17 cellular contexts compared by ENCODE assay signal in the genomic region with DNA sequence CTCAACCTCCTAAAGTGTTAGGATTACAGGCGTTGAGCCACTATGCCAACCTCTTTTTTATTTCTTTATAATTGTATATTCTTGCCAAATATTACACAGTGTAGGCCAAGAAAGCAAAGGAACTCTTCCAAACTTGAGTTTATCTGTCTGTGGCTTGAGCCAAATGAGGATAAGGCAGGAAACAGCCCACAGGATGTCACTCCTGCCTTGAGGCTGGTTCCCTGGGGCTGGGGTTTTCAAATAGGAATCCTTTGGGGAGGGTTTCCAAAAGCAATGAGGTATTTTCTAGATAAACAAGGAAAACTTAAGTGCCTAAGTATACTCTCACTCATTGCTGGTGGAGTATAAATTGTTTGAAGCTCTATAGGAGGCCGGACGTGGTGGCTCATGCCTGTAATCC. TPM values are rescaled to one million over a fixed set of nuclear protein-coding genes. Genes with fewer than 3 reads are reported as not detected.
DNase-seq lines count a peak whose midpoint lies in the region; ATAC-seq and TF ChIP-seq lines count a peak whose summit lies in the region.
"Had no signal": no experiment of that assay in that cellular context is flagged by ENCODE, and none has a peak within 500 bp of the region (broad histone marks: within the 10 kb centered on the region; RNA-seq: fewer than 3 reads in every experiment).

No MANE protein-coding gene starts in this region.

- H3K9me2 ChIP-seq in PC-9 (ENCODE audit: insufficient read depth): no peaks in the 10 kb centered on the region

- H3K27ac ChIP-seq in heart left ventricle: peak overlapping the region in 8 of 12 donors; percentile 3 to 79 (median 33)
- H3K27ac ChIP-seq in tibial nerve: peak overlapping the region in 3 of 4 donors; percentile 15 to 58 (median 26)
- H3K27ac ChIP-seq in PC-9: no peak overlapping the region
- H3K27ac ChIP-seq: Peyer's patch had no signal

- H3K4me2 ChIP-seq in PC-9: no peak overlapping the region

- intact Hi-C loops in heart left ventricle (cut with DNase I): no loop called here
- intact Hi-C loops in Right ventricle myocardium inferior (cut with DNase I): no loop called here
- intact Hi-C loops in PC-9 (cut with micrococcal nuclease; ENCODE audit: unreplicated experiment): no loop called here

- 0 out of 2 replicates have a peak, but pooled peaks cover 3% of the 10 kb centered on the region for H3F3A ChIP-seq in PC-9 (ENCODE audit: insufficient read depth, low read depth)

- TF ChIP-seq CTCF in heart left ventricle (IDR thresholded peaks at IDR 0.05) (no peak), choroid plexus epithelial cell (conservative IDR thresholded peaks at IDR 0.05; ENCODE audit: low read depth, low read length) (peak; percentile 15), tibial nerve (IDR thresholded peaks at IDR 0.05) (no peak), PC-9 (conservative IDR thresholded peaks at IDR 0.05) (no peak)

- 71 to 81% (median 77%) methylated on average over 3 of the region's 3 CpGs for WGBS in heart left ventricle, 4 donors
- 79 to 89% methylated on average over 3 of the region's 3 CpGs for WGBS in tibial nerve, 2 donors

- no peak for DNase-seq in heart left ventricle
- no peak for DNase-seq in Right ventricle myocardium inferior (ENCODE audit: missing footprints)
- peak; percentile 37 for DNase-seq in choroid plexus epithelial cell (ENCODE audit: low read depth)
- DNase-seq in hepatic stellate cell (ENCODE audit: low spot score): peak; percentile 75
- no peak for DNase-seq in tibial nerve (ENCODE audit: low spot score in 2 of 2)
- DNase-seq in NCI-H82 (lab: John Stamatoyannopoulos, UW): no peak
- DNase-seq in PC-9: no peak
- no peak for DNase-seq in activated gamma-delta T cell treated with Interleukin-2 at 50 U/mL for 16 hours
- DNase-seq: 8988T; Calu3; CD4-positive, alpha-beta T cell; GOT3; NCI-H187 treated with DMSO at 0.1 percent for 48 hours; NCI-H2171; NCI-H510A; Peyer's patch had no signal

- ATAC-seq in heart left ventricle: peak in 1 of 4 donors; percentile 18
- no peak for ATAC-seq in Right ventricle myocardium inferior
- ATAC-seq: GM12878 had no signal

- H2AFZ ChIP-seq in PC-9: no peak overlapping the region

- no TSS peak for BruUV-seq in PC-9 (replicated peaks; lab: Mats Ljungman, UMichigan)

- H3K9me3 ChIP-seq in heart left ventricle (no peaks in the 10 kb centered on the region), tibial nerve (no peaks in the 10 kb centered on the region), PC-9 (ENCODE audit: insufficient read depth, low read depth) (no peaks in the 10 kb centered on the region)
- H3K9me3 ChIP-seq: Peyer's patch had no signal

- no peak for TF ChIP-seq EP300 in tibial nerve (IDR thresholded peaks at IDR 0.05)

- H3K4me1 ChIP-seq in heart left ventricle: peaks cover 0 to 20% (median 4%) of the 10 kb centered on the region in 12 donors
- H3K4me1 ChIP-seq in tibial nerve: peaks cover 0 to 36% (median 2%) of the 10 kb centered on the region in 4 donors
- no peaks in the 10 kb centered on the region for H3K4me1 ChIP-seq in PC-9 (replicated peaks; ENCODE audit: insufficient read depth)
- H3K4me1 ChIP-seq: Peyer's patch had no signal

- H3K79me2 ChIP-seq in PC-9 (ENCODE audit: low read depth): no peaks in the 10 kb centered on the region

- POLR2A ChIA-PET in PC-9 (lab: Charles Lee; ENCODE audit: unreplicated experiment): no interaction called here

- H3K36me3 ChIP-seq in heart left ventricle: no peaks in the 10 kb centered on the region
- H3K36me3 ChIP-seq in tibial nerve: peaks cover 0 to 15% (median 0%) of the 10 kb centered on the region in 3 donors
- H3K36me3 ChIP-seq in PC-9 (ENCODE audit: low read depth): no peaks in the 10 kb centered on the region
- H3K36me3 ChIP-seq: Peyer's patch had no signal

- H4K20me1 ChIP-seq in PC-9 (ENCODE audit: insufficient read depth): no peaks in the 10 kb centered on the region

- CTCF ChIA-PET in PC-9 (lab: Charles Lee): no interaction called here

- TF ChIP-seq POLR2A in heart left ventricle (IDR thresholded peaks at IDR 0.05): no peak
- TF ChIP-seq POLR2A in tibial nerve (IDR thresholded peaks at IDR 0.05): no peak

- H3K27me3 ChIP-seq in heart left ventricle: no peaks in the 10 kb centered on the region
- no peaks in the 10 kb centered on the region for H3K27me3 ChIP-seq in tibial nerve
- no peaks in the 10 kb centered on the region for H3K27me3 ChIP-seq in PC-9 (ENCODE audit: insufficient read depth, low read depth)
- H3K27me3 ChIP-seq: Peyer's patch had no signal

- H3K4me3 ChIP-seq in heart left ventricle: no peak overlapping the region
- H3K4me3 ChIP-seq in choroid plexus epithelial cell (ENCODE audit: low read depth, low read length): no peak overlapping the region
- no peak overlapping the region for H3K4me3 ChIP-seq in tibial nerve
- H3K4me3 ChIP-seq in PC-9: no peak overlapping the region
- H3K4me3 ChIP-seq: GM12878, Peyer's patch had no signal

RNA-seq across cellular contexts. Expression of a gene that starts 56.4 kb away (rescaled TPM):
- total RNA-seq in heart left ventricle (10 to 100 TPM in 7 of 9 donors, 1 to 10 TPM in 2; 9.3 to 36.0 (median 17.5) TPM), Right ventricle myocardium inferior (26.7 TPM), tibial nerve (100 to 1,000 TPM; 145 to 393 (median 207) TPM), PC-9 (2021) (46.3 and 47.4 TPM in 2 replicates)
- 10 to 100 TPM; 10.9 to 14.4 TPM for polyA plus RNA-seq in heart left ventricle

Comparison
In these comparisons a context has a peak if more than half of its experiments do, and no peak if none do; other contexts are left out.
1. DNase-seq: peak in choroid plexus epithelial cell (single experiment) and hepatic stellate cell (single experiment); none in heart left ventricle (0 of 5), Right ventricle myocardium inferior (single experiment), tibial nerve (0 of 2), NCI-H82 (single experiment), PC-9 (0 of 2) and activated gamma-delta T cell treated with Interleukin-2 at 50 U/mL for 16 hours (single experiment).